Comparison of ENCODE assay signal across 8 cellular contexts in the genomic region with DNA sequence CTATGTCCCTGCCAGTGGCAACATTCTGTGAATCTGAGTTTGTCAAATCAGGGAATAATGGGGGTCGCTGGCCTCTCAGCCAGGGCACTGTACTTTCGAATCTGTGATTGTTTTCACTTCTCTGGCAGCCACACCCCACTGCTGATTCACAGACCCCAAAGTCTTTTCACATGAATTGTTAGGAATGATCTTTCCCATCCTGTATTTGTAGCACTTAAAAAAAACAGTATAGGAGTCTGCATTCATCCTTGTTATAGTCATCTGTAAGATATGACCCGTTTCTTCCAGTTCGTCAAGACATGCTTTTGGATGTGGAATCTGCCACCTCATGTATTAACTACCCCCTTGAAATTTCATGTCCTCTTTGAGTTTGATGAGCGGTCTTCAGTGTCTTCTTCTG. TPM values are rescaled to one million over a fixed set of nuclear protein-coding genes. Genes with fewer than 3 reads are reported as not detected.
DNase-seq lines count a peak whose midpoint lies in the region; ATAC-seq and TF ChIP-seq lines count a peak whose summit lies in the region.

No MANE protein-coding gene starts in this region.

- peak overlapping the region; percentile 22 for H4K91ac ChIP-seq in IMR-90 (ENCODE audit: insufficient read depth, low read depth, low read length)

- H3K4ac ChIP-seq in IMR-90 (ENCODE audit: low read depth, low read length): peak overlapping the region; percentile 69

- CTCF ChIA-PET in AG04449 (lab: Yijun Ruan, JAX) (interaction anchor here (1.2 to 3.6 kb wide), 6 partner anchors 31 to 103 kb away, joined by 3 to 15 read pairs (median 8); a partner anchor contains a TSS), IMR-90 (lab: Yijun Ruan, JAX) (interaction anchor here (0.5 to 1.0 kb wide), 2 partner anchors 31 to 103 kb away, joined by 3 to 18 read pairs; no protein-coding TSS in a partner anchor)

- H4K20me1 ChIP-seq in IMR-90 (ENCODE audit: insufficient read depth, low read length): 0 out of 2 replicates have a peak, but pooled peaks cover 10% of the 10 kb centered on the region

- WGBS in IMR-90 (ENCODE audit: extremely low coverage in 2 of 2, insufficient read length in 1 of 2), 2 experiments: no CpG with 5 or more reads among the region's 5 CpGs

- H2AK9ac ChIP-seq in IMR-90 (replicated peaks; ENCODE audit: low read depth, low read length, poor library complexity): peak overlapping the region; percentile 96

- H3K9ac ChIP-seq in IMR-90 (ENCODE audit: low read depth, low read length) (peak overlapping the region; percentile 74), mucosa of rectum (ENCODE audit: low read depth in 1 of 2, low read length in 2 of 2) (peak overlapping the region; percentile 99)

- H4K5ac ChIP-seq in IMR-90 (ENCODE audit: low read depth, low read length): peak overlapping the region; percentile 27; the same call in 1 of the 2 replicates

- H3K9me1 ChIP-seq in IMR-90 (ENCODE audit: insufficient read depth, low read length): peaks cover 26% of the 10 kb centered on the region

- peak overlapping the region; percentile 76 for H3K23ac ChIP-seq in IMR-90 (ENCODE audit: low read depth, low read length)

- TF ChIP-seq POLR2A in IMR-90 (IDR thresholded peaks at IDR 0.05; ENCODE audit: low read depth, low read length): no peak

- peak overlapping the region; percentile 75 for H3K56ac ChIP-seq in IMR-90 (ENCODE audit: extremely low read depth, insufficient read depth, low read length)

- H3K27me3 ChIP-seq in IMR-90 (ENCODE audit: control insufficient read depth, insufficient read depth, low read length): no peaks in the 10 kb centered on the region
- H3K27me3 ChIP-seq in mucosa of rectum (ENCODE audit: control insufficient read depth in 2 of 2, insufficient read depth in 2 of 2, low read length in 2 of 2): no peaks in the 10 kb centered on the region

- no peak for DNase-seq in AG04449 (ENCODE audit: low read depth, low spot score)
- DNase-seq in IMR-90: peak; percentile 56
- peak in 1 of 61 donors; percentile 16 for DNase-seq in caudate nucleus (lab: John Stamatoyannopoulos, UW)
- DNase-seq in T1000 (lab: John Stamatoyannopoulos, UW): no peak
- no peak for DNase-seq in GM10266 (ENCODE audit: extremely low spot score)

- H3K9me3 ChIP-seq in IMR-90 (ENCODE audit: control insufficient read depth, insufficient read depth, low read length) (no peaks in the 10 kb centered on the region), mucosa of rectum (ENCODE audit: control insufficient read depth in 2 of 2, low read length in 2 of 2) (no peaks in the 10 kb centered on the region)

- H2BK5ac ChIP-seq in IMR-90 (ENCODE audit: low read depth, low read length, poor library complexity, severe bottlenecking): peak overlapping the region; percentile 68

- H2AK5ac ChIP-seq in IMR-90 (ENCODE audit: low read depth, low read length): peak overlapping the region; percentile 16

- H3K36me3 ChIP-seq in IMR-90 (ENCODE audit: control insufficient read depth, insufficient read depth, low read length): peaks cover 30% of the 10 kb centered on the region
- peaks cover 7 to 17% of the 10 kb centered on the region in 2 donors for H3K36me3 ChIP-seq in mucosa of rectum (ENCODE audit: control insufficient read depth in 2 of 2, insufficient read depth in 2 of 2, low read length in 2 of 2)

- TSS peak; percentile 66 for BruUV-seq in IMR-90 (replicated peaks; lab: Mats Ljungman, UMichigan)

- intact Hi-C loops in IMR-90 (cut with micrococcal nuclease): loop anchor here (2.0 to 5.0 kb wide), 3 partner anchors 67 to 92 kb away; a partner anchor contains a TSS

- H2BK120ac ChIP-seq in IMR-90 (ENCODE audit: low read depth, low read length): no peak overlapping the region

- H3K14ac ChIP-seq in IMR-90 (replicated peaks; ENCODE audit: low read depth, low read length): peak overlapping the region; percentile 73

- TF ChIP-seq RAD21 in IMR-90 (IDR thresholded peaks at IDR 0.05; ENCODE audit: low read length): no peak

- H2BK15ac ChIP-seq in IMR-90 (ENCODE audit: low read depth, low read length): no peak overlapping the region

- peak overlapping the region; percentile 30 to 51; a peak in 2 of 4 replicates for H4K8ac ChIP-seq in IMR-90 (ENCODE audit: low read depth in 2 of 2, low read length in 2 of 2)

- H2AFZ ChIP-seq in IMR-90 (replicated peaks; ENCODE audit: low read length, poor library complexity): peak overlapping the region; percentile 99

- ATAC-seq in IMR-90 (ENCODE audit: low read depth) (no peak), HG03108 (IDR thresholded peaks at IDR 0.05; ENCODE audit: unreplicated experiment) (no peak), GM21447 (IDR thresholded peaks at IDR 0.05; ENCODE audit: unreplicated experiment) (no peak)

- H3K27ac ChIP-seq in IMR-90 (ENCODE audit: insufficient read depth, low read length) (peak overlapping the region; percentile 71; the same call in 1 of the 2 replicates), caudate nucleus (ENCODE audit: low read depth, low read length) (peak overlapping the region; percentile 92), mucosa of rectum (ENCODE audit: low read depth in 2 of 2, low read length in 2 of 2) (peak overlapping the region in 1 of 2 donors; percentile 98)

- H3K4me3 ChIP-seq in AG04449 (ENCODE audit: low read depth, low read length) (peak overlapping the region; percentile 99), IMR-90 (ENCODE audit: insufficient read depth, low read depth, low read length) (peak overlapping the region; percentile 69), mucosa of rectum (ENCODE audit: low read length in 2 of 2) (peak overlapping the region; percentile 81 to 92)

- peaks cover 29 to 65% of the 10 kb centered on the region in 2 experiments for H3K79me1 ChIP-seq in IMR-90 (ENCODE audit: low read depth in 1 of 2, low read length in 2 of 2)

- in situ Hi-C loops in IMR-90 (cut with MboI; ENCODE audit: low sequenced_read_pairs): no loop called here

- peak overlapping the region; percentile 97 for H3K4me2 ChIP-seq in IMR-90 (ENCODE audit: low read depth, low read length)

- no peak overlapping the region for H3K18ac ChIP-seq in IMR-90 (ENCODE audit: low read depth, low read length)

- dilution Hi-C loops in IMR-90 (cut with HindIII; ENCODE audit: low sequenced_read_pairs, unreplicated experiment): no loop called here

- POLR2A ChIA-PET in AG04449 (lab: Yijun Ruan, JAX): interaction anchor here (1.8 to 3.4 kb wide), 3 partner anchors 32 to 68 kb away, joined by 8 to 28 read pairs (median 9); a partner anchor contains a TSS
- POLR2A ChIA-PET in IMR-90 (lab: Charles Lee; ENCODE audit: unreplicated experiment): interaction anchor here (0.9 kb wide), 1 partner anchor 8 kb away, joined by 3 read pairs; no protein-coding TSS in a partner anchor

- TF ChIP-seq CTCF in AG04449 (IDR thresholded peaks at IDR 0.05; ENCODE audit: insufficient read depth, low read length, missing control alignments) (no peak), IMR-90 (conservative IDR thresholded peaks at IDR 0.05; ENCODE audit: low read depth, low read length) (no peak), GM10266 (IDR thresholded peaks at IDR 0.05; ENCODE audit: control insufficient read depth, insufficient read depth, low read depth, missing control alignments) (no peak)

- H2BK20ac ChIP-seq in IMR-90 (ENCODE audit: low read depth, low read length): no peak overlapping the region

- peaks cover 17% of the 10 kb centered on the region for H3K4me1 ChIP-seq in IMR-90 (ENCODE audit: control insufficient read depth, insufficient read depth, low read length)
- peaks cover 28 to 35% of the 10 kb centered on the region in 2 donors for H3K4me1 ChIP-seq in mucosa of rectum (ENCODE audit: control insufficient read depth in 2 of 2, insufficient read depth in 2 of 2, low read length in 2 of 2)

TF ChIP-seq in IMR-90, 13 proteins besides CTCF, POLR2A, EP300 and RAD21:
- TF ChIP-seq MAFK (IDR thresholded peaks at IDR 0.05; ENCODE audit: low read depth, low read length): no peak
- no peak for TF ChIP-seq FOS (IDR thresholded peaks at IDR 0.05; ENCODE audit: low read depth, low read length)
- TF ChIP-seq MAZ (IDR thresholded peaks at IDR 0.05; ENCODE audit: borderline replicate concordance, low read depth, low read length): no peak
- no peak for TF ChIP-seq MXI1 (IDR thresholded peaks at IDR 0.05; ENCODE audit: borderline replicate concordance, low read depth, low read length)
- TF ChIP-seq RCOR1 (IDR thresholded peaks at IDR 0.05; ENCODE audit: insufficient replicate concordance, low read length): no peak
- TF ChIP-seq SMC3 (IDR thresholded peaks at IDR 0.05; ENCODE audit: low read depth, low read length): no peak
- no peak for TF ChIP-seq BHLHE40 (IDR thresholded peaks at IDR 0.05; ENCODE audit: low read depth, low read length)
- no peak for TF ChIP-seq CEBPB (IDR thresholded peaks at IDR 0.05; ENCODE audit: low read depth, low read length)
- TF ChIP-seq NFE2L2 (IDR thresholded peaks at IDR 0.05; ENCODE audit: low read depth, low read length): no peak
- TF ChIP-seq, protein P1, sequence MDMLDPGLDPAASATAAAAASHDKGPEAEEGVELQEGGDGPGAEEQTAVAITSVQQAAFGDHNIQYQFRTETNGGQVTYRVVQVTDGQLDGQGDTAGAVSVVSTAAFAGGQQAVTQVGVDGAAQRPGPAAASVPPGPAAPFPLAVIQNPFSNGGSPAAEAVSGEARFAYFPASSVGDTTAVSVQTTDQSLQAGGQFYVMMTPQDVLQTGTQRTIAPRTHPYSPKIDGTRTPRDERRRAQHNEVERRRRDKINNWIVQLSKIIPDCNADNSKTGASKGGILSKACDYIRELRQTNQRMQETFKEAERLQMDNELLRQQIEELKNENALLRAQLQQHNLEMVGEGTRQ (IDR thresholded peaks at IDR 0.05; ENCODE audit: low read depth, low read length): no peak
- no peak for TF ChIP-seq RFX5 (IDR thresholded peaks at IDR 0.05; ENCODE audit: low read depth, low read length)
- TF ChIP-seq, protein P2, sequence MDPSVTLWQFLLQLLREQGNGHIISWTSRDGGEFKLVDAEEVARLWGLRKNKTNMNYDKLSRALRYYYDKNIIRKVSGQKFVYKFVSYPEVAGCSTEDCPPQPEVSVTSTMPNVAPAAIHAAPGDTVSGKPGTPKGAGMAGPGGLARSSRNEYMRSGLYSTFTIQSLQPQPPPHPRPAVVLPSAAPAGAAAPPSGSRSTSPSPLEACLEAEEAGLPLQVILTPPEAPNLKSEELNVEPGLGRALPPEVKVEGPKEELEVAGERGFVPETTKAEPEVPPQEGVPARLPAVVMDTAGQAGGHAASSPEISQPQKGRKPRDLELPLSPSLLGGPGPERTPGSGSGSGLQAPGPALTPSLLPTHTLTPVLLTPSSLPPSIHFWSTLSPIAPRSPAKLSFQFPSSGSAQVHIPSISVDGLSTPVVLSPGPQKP (IDR thresholded peaks at IDR 0.05; ENCODE audit: borderline replicate concordance, low read depth, low read length): no peak
- TF ChIP-seq CHD1 (IDR thresholded peaks at IDR 0.05; ENCODE audit: low read depth, low read length): no peak

RNA-seq across cellular contexts. Expression of a gene that starts 0.9 kb away (rescaled TPM):
- 60.4 and 77.8 TPM in 2 replicates for total RNA-seq in IMR-90 (2012; rRNA removed)
- polyA plus RNA-seq in IMR-90 (2012; rRNA removed): 146 and 150 TPM in 2 replicates
- polyA plus RNA-seq in IMR-90 (2012; cell fraction: cytosol; rRNA removed): 119 and 140 TPM in 2 replicates
- 281 and 318 TPM in 2 replicates for polyA plus RNA-seq in IMR-90 (2012; cell fraction: nucleus; rRNA removed; ENCODE audit: low replicate concordance)
